ENCODE assay signal across 17 cellular contexts in genomic region chr15:68369931-68370767, GRCh38.
DNase-seq lines count a peak whose midpoint lies in the region; ATAC-seq and TF ChIP-seq lines count a peak whose summit lies in the region.
"Had no signal": no experiment of that assay in that cellular context is flagged by ENCODE, and none has a peak within 500 bp of the region (broad histone marks: within the 10 kb centered on the region; RNA-seq: fewer than 3 reads in every experiment).

No MANE protein-coding gene starts in this region.

- no peak overlapping the region for H3K18ac ChIP-seq in neuronal stem cell (ENCODE audit: low read length)

- H2BK5ac ChIP-seq in neuronal stem cell (ENCODE audit: low read length) = peak overlapping the region; percentile 19

- H2BK12ac ChIP-seq in neuronal stem cell (ENCODE audit: low read length) = no peak overlapping the region

- H3K4me2 ChIP-seq in BLaER1 treated with 17β-estradiol and CSF1 and Interleukin-3, amounts not matched to agents 10 nM and 100 nM = peak overlapping the region; percentile 0 to 96 (median 77); a peak in 20 of 22 replicates
- H3K4me2 ChIP-seq in neuronal stem cell (ENCODE audit: insufficient read depth, low read length, poor library complexity, severe bottlenecking) = no peak overlapping the region
- H3K4me2 ChIP-seq: PC-9 had no signal

- peak overlapping the region; percentile 53 for H2AK5ac ChIP-seq in neuronal stem cell (ENCODE audit: low read depth, low read length)

- DNase-seq in ascending aorta (ENCODE audit: low spot score in 2 of 2) (peak in 1 of 2 donors; percentile 63), neuronal stem cell (ENCODE audit: low spot score) (no peak), testis (no peak), thyroid gland (no peak), AG20443 (ENCODE audit: low spot score) (no peak)
- DNase-seq: BE2C, GOT3, KBM-7, NCI-H1092, NCI-H1694, NCI-H2107, NCI-H345, NCI-H69, PC-9, SHP77 had no signal

- no peaks in the 10 kb centered on the region for H3K27me3 ChIP-seq in BLaER1 treated with 17β-estradiol and CSF1 and Interleukin-3, amounts not matched to agents 10 nM and 100 nM
- H3K27me3 ChIP-seq in ascending aorta (no peaks in the 10 kb centered on the region), neuronal stem cell (ENCODE audit: control insufficient read depth in 3 of 3, insufficient read depth in 3 of 3, low read depth in 1 of 3, low read length in 3 of 3) (no peaks in the 10 kb centered on the region), testis (no peaks in the 10 kb centered on the region), thyroid gland (no peaks in the 10 kb centered on the region)
- H3K27me3 ChIP-seq: BE2C had no signal

- no peak overlapping the region for H2AFZ ChIP-seq in neuronal stem cell (ENCODE audit: low read length)
- H2AFZ ChIP-seq: PC-9 had no signal

- H4K20me1 ChIP-seq in BLaER1 treated with 17β-estradiol and CSF1 and Interleukin-3, amounts not matched to agents 10 nM and 100 nM = no peaks in the 10 kb centered on the region

- no peaks in the 10 kb centered on the region for H3K79me1 ChIP-seq in neuronal stem cell (ENCODE audit: low read depth, low read length)

- H2BK120ac ChIP-seq in neuronal stem cell (ENCODE audit: low read depth, low read length) = no peak overlapping the region

- ATAC-seq in HG02678 (IDR thresholded peaks at IDR 0.05; ENCODE audit: unreplicated experiment) = no peak

- peaks cover 43 to 74% (median 71%) of the 10 kb centered on the region in 10 experiments for H3K4me1 ChIP-seq in BLaER1 treated with 17β-estradiol and CSF1 and Interleukin-3, amounts not matched to agents 10 nM and 100 nM
- H3K4me1 ChIP-seq in ascending aorta (peaks cover 7 to 63% of the 10 kb centered on the region in 2 donors), neuronal stem cell (ENCODE audit: control insufficient read depth in 2 of 2, insufficient read depth in 1 of 2, low read depth in 1 of 2, low read length in 2 of 2) (peaks cover 4 to 12% of the 10 kb centered on the region in 2 donors), testis (peaks cover 28% of the 10 kb centered on the region), thyroid gland (peaks cover 14 to 23% of the 10 kb centered on the region in 2 donors)
- H3K4me1 ChIP-seq: BE2C had no signal

- H3K27ac ChIP-seq in BLaER1 treated with 17β-estradiol and CSF1 and Interleukin-3, amounts not matched to agents 10 nM and 100 nM = peak overlapping the region in 4 of 11 experiments; percentile 34 to 61 (median 56); a peak in 7 of 22 replicates
- H3K27ac ChIP-seq in ascending aorta (peak overlapping the region; percentile 96), neuronal stem cell (replicated peaks; ENCODE audit: low read length) (no peak overlapping the region), testis (peak overlapping the region; percentile 20 to 33), thyroid gland (no peak overlapping the region)
- H3K27ac ChIP-seq: PC-9 had no signal

- H4K91ac ChIP-seq in neuronal stem cell (ENCODE audit: low read depth, low read length, poor library complexity) = no peak overlapping the region

- no CpG with 5 or more reads among the region's 24 CpGs for WGBS in neuronal stem cell (ENCODE audit: extremely low coverage in 2 of 2, insufficient read length in 2 of 2, insufficient replicate concordance in 1 of 2), 2 donors
- WGBS in testis, 2 donors = 92% methylated on average over 11 to 22 of the region's 24 CpGs
- 92 to 95% methylated on average over 15 to 19 of the region's 24 CpGs for WGBS in thyroid gland, 2 donors

- intact Hi-C loops in ascending aorta (cut with DNase I) (loop anchor here (5.0 kb wide), 2 partner anchors 52 to 167 kb away; no protein-coding TSS in a partner anchor), testis (cut with DNase I; ENCODE audit: low total_unique reads) (no loop called here), thyroid gland (cut with DNase I) (no loop called here)

- TF ChIP-seq CTCF in ascending aorta (IDR thresholded peaks at IDR 0.05) (no peak), testis (IDR thresholded peaks at IDR 0.05) (no peak), thyroid gland (IDR thresholded peaks at IDR 0.05) (no peak)

- no peaks in the 10 kb centered on the region for H3K36me3 ChIP-seq in BLaER1 treated with 17β-estradiol and CSF1 and Interleukin-3, amounts not matched to agents 10 nM and 100 nM
- peaks cover 0 to 33% of the 10 kb centered on the region in 2 donors for H3K36me3 ChIP-seq in ascending aorta
- H3K36me3 ChIP-seq in neuronal stem cell (replicated peaks in 1 of 2; ENCODE audit: control insufficient read depth in 2 of 2, insufficient read depth in 2 of 2, low read length in 2 of 2) = no peaks in the 10 kb centered on the region
- H3K36me3 ChIP-seq in testis (ENCODE audit: low read depth, missing control alignments) = no peaks in the 10 kb centered on the region
- H3K36me3 ChIP-seq in thyroid gland = no peaks in the 10 kb centered on the region
- H3K36me3 ChIP-seq: BE2C had no signal

- H3K4me3 ChIP-seq in BLaER1 treated with 17β-estradiol and CSF1 and Interleukin-3, amounts not matched to agents 10 nM and 100 nM = no peak overlapping the region
- H3K4me3 ChIP-seq in ascending aorta (no peak overlapping the region), neuronal stem cell (ENCODE audit: low read length in 2 of 2) (no peak overlapping the region), testis (no peak overlapping the region), thyroid gland (replicated peaks in 1 of 3) (no peak overlapping the region)
- H3K4me3 ChIP-seq: PC-9 had no signal

- H3K9me3 ChIP-seq in BLaER1 treated with 17β-estradiol and CSF1 and Interleukin-3, amounts not matched to agents 10 nM and 100 nM (replicated peaks in 1 of 11) = no peaks in the 10 kb centered on the region
- H3K9me3 ChIP-seq in ascending aorta = no peaks in the 10 kb centered on the region
- H3K9me3 ChIP-seq in neuronal stem cell (replicated peaks in 1 of 2; ENCODE audit: control insufficient read depth in 2 of 2, insufficient read depth in 1 of 2, low read depth in 1 of 2, low read length in 2 of 2) = no peaks in the 10 kb centered on the region
- H3K9me3 ChIP-seq in testis = no peaks in the 10 kb centered on the region
- no peaks in the 10 kb centered on the region for H3K9me3 ChIP-seq in thyroid gland
- H3K9me3 ChIP-seq: BE2C had no signal

- no peak overlapping the region for H3K4ac ChIP-seq in neuronal stem cell (ENCODE audit: low read length)

- H3K14ac ChIP-seq in neuronal stem cell (ENCODE audit: low read length) = no peak overlapping the region

- no peak overlapping the region for H4K8ac ChIP-seq in neuronal stem cell (ENCODE audit: low read depth, low read length)

- TF ChIP-seq POLR2A in testis (IDR thresholded peaks at IDR 0.05) = no peak
- TF ChIP-seq POLR2A in thyroid gland (IDR thresholded peaks at IDR 0.05) = no peak

- H3K9ac ChIP-seq in BLaER1 treated with 17β-estradiol and CSF1 and Interleukin-3, amounts not matched to agents 10 nM and 100 nM = peak overlapping the region in 4 of 11 experiments; percentile 10 to 50 (median 40); a peak in 3 of 22 replicates
- no peak overlapping the region for H3K9ac ChIP-seq in neuronal stem cell (ENCODE audit: low read depth, low read length, poor library complexity)

- H2BK15ac ChIP-seq in neuronal stem cell (ENCODE audit: low read length) = no peak overlapping the region

- no peak overlapping the region for H3K23ac ChIP-seq in neuronal stem cell (ENCODE audit: low read depth, low read length, poor library complexity)

Comparison
In these comparisons a context has a peak if more than half of its experiments do, and no peak if none do; other contexts are left out.
1. H3K27ac ChIP-seq: peak in ascending aorta (2 of 2) and testis (2 of 2); none in neuronal stem cell (single experiment) and thyroid gland (0 of 3).